In genomic region chr1:226086776-226087175, GRCh38 we compare ENCODE assay signal across 26 cellular contexts.
"Had no signal": no experiment of that assay in that cellular context is flagged by ENCODE, and none has a peak within 500 bp of the region (broad histone marks: within the 10 kb centered on the region; RNA-seq: fewer than 3 reads in every experiment).

No MANE protein-coding gene starts in this region.

- ATAC-seq: activated CD4-positive, alpha-beta T cell treated with anti-CD3 and anti-CD28 coated beads for 36 hours; activated naive CD4-positive, alpha-beta T cell treated with anti-CD3 and anti-CD28 coated beads, Interleukin-2, amount 50 U/mL, for 72 hours; activated T-cell treated with anti-CD3 and anti-CD28 coated beads, Interleukin-2, amount 50 U/mL, for 72 hours; effector memory CD8-positive, alpha-beta T cell; left lung; lower lobe of right lung; mucosa of descending colon; natural killer cell treated with Interleukin-12 subunit alpha and Interleukin-12 subunit beta and Interleukin-15 and Interleukin-18, amount 100 ng/mL, for 72 hours; psoas muscle; stimulated activated effector memory CD8-positive, alpha-beta T cell treated with anti-CD3 and anti-CD28 coated beads, Interleukin-12 subunit alpha, Interleukin-12 subunit beta, amount 100 ng/mL, for 72 hours had no signal

- H3K27me3 Mint-ChIP-seq: activated CD4-positive, alpha-beta T cell treated with anti-CD3 and anti-CD28 coated beads for 36 hours; central memory CD8-positive, alpha-beta T cell; effector memory CD8-positive, alpha-beta T cell; stimulated activated naive CD8-positive, alpha-beta T cell treated with anti-CD3 and anti-CD28 coated beads, Interleukin-15, Interleukin-2, amounts not matched to agents 100 ng/mL and 50 ng/mL, for 24 hours; type B pancreatic cell had no signal

- H3K27ac Mint-ChIP-seq: activated CD4-positive, alpha-beta T cell treated with anti-CD3 and anti-CD28 coated beads for 36 hours; activated naive CD4-positive, alpha-beta T cell treated with anti-CD3 and anti-CD28 coated beads, Interleukin-2, amount 50 U/mL, for 72 hours; activated T-cell treated with anti-CD3 and anti-CD28 coated beads, Interleukin-2, amount 50 U/mL, for 72 hours; effector memory CD8-positive, alpha-beta T cell; natural killer cell treated with Interleukin-12 subunit alpha and Interleukin-12 subunit beta and Interleukin-15 and Interleukin-18, amount 100 ng/mL, for 72 hours; stimulated activated effector memory CD8-positive, alpha-beta T cell treated with anti-CD3 and anti-CD28 coated beads, Interleukin-12 subunit alpha, Interleukin-12 subunit beta, amount 100 ng/mL, for 72 hours; stimulated activated naive CD8-positive, alpha-beta T cell treated with anti-CD3 and anti-CD28 coated beads, Interleukin-15, Interleukin-2, amounts not matched to agents 100 ng/mL and 50 ng/mL, for 24 hours; type B pancreatic cell had no signal

- DNase-seq: activated CD4-positive, alpha-beta T cell treated with anti-CD3 and anti-CD28 coated beads for 36 hours; activated CD4-positive, alpha-beta T cell treated with anti-CD3 and anti-CD28 coated beads, Interleukin-2, amount 50 U/mL, for 4 hours; activated CD4-positive, CD25-positive, alpha-beta regulatory T cell; activated naive CD4-positive, alpha-beta T cell; activated T-cell treated with anti-CD3 and anti-CD28 coated beads for 4 hours; activated T-cell treated with anti-CD3 and anti-CD28 coated beads, Interleukin-2, amount 50 U/mL, for 72 hours; anterior cingulate cortex; cortex of kidney; effector memory CD8-positive, alpha-beta T cell; erythroblast; foreskin fibroblast; kidney glomerular epithelial cell; lower lobe of right lung; mesenchymal stem cell; mucosa of descending colon; psoas muscle; sigmoid colon; small intestine; stimulated activated CD4-positive, alpha-beta T cell treated with anti-CD3 and anti-CD28 coated beads, Interleukin-4, amount 100 ng/mL, for 24 hours had no signal

- H3K9me3 Mint-ChIP-seq: activated naive CD4-positive, alpha-beta T cell treated with anti-CD3 and anti-CD28 coated beads, Interleukin-2, amount 50 U/mL, for 72 hours; activated T-cell treated with anti-CD3 and anti-CD28 coated beads, Interleukin-2, amount 50 U/mL, for 72 hours; central memory CD8-positive, alpha-beta T cell; effector memory CD8-positive, alpha-beta T cell; natural killer cell treated with Interleukin-12 subunit alpha and Interleukin-12 subunit beta and Interleukin-15 and Interleukin-18, amount 100 ng/mL, for 72 hours; stimulated activated effector memory CD8-positive, alpha-beta T cell treated with anti-CD3 and anti-CD28 coated beads, Interleukin-12 subunit alpha, Interleukin-12 subunit beta, amount 100 ng/mL, for 72 hours; stimulated activated naive CD8-positive, alpha-beta T cell treated with anti-CD3 and anti-CD28 coated beads, Interleukin-15, Interleukin-2, amounts not matched to agents 100 ng/mL and 50 ng/mL, for 24 hours; type B pancreatic cell had no signal

- H3K36me3 Mint-ChIP-seq: activated naive CD4-positive, alpha-beta T cell treated with anti-CD3 and anti-CD28 coated beads, Interleukin-2, amount 50 U/mL, for 72 hours; natural killer cell treated with Interleukin-12 subunit alpha and Interleukin-12 subunit beta and Interleukin-15 and Interleukin-18, amount 100 ng/mL, for 72 hours; stimulated activated effector memory CD8-positive, alpha-beta T cell treated with anti-CD3 and anti-CD28 coated beads, Interleukin-12 subunit alpha, Interleukin-12 subunit beta, amount 100 ng/mL, for 72 hours; type B pancreatic cell had no signal

- H3K4me3 Mint-ChIP-seq: activated CD4-positive, alpha-beta T cell treated with anti-CD3 and anti-CD28 coated beads for 36 hours; activated T-cell treated with anti-CD3 and anti-CD28 coated beads, Interleukin-2, amount 50 U/mL, for 72 hours; central memory CD8-positive, alpha-beta T cell; natural killer cell treated with Interleukin-12 subunit alpha and Interleukin-12 subunit beta and Interleukin-15 and Interleukin-18, amount 100 ng/mL, for 72 hours; stimulated activated effector memory CD8-positive, alpha-beta T cell treated with anti-CD3 and anti-CD28 coated beads, Interleukin-12 subunit alpha, Interleukin-12 subunit beta, amount 100 ng/mL, for 72 hours; stimulated activated naive CD8-positive, alpha-beta T cell treated with anti-CD3 and anti-CD28 coated beads, Interleukin-15, Interleukin-2, amounts not matched to agents 100 ng/mL and 50 ng/mL, for 24 hours; type B pancreatic cell had no signal
